18 cellular contexts compared by ENCODE assay signal in the genomic region with DNA sequence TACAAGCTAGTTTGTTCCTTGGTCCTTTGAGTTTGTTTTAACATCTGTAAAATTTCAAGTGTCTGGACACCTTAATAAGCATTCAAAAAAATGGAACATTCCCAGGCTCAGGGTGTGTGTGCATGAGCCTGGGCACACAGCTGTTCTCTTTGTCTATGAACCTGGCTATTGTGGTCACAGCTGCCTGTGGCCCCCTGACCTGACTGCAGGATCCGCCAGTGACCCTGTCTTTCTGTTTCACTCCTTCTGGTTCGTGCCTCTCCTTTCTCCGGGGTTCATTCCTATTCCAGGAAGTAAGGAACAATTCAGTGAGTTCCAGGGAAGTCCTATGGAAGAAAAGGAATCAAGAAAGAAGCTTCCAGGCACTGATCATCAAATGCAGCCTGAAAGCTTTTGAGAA. TPM values are rescaled to one million over a fixed set of nuclear protein-coding genes. Genes with fewer than 3 reads are reported as not detected.
DNase-seq lines count a peak whose midpoint lies in the region; TF ChIP-seq lines count a peak whose summit lies in the region.
"Had no signal": no experiment of that assay in that cellular context is flagged by ENCODE, and none has a peak within 500 bp of the region (broad histone marks: within the 10 kb centered on the region; RNA-seq: fewer than 3 reads in every experiment).

No MANE protein-coding gene starts in this region.

- H3K27ac ChIP-seq in brain microvascular endothelial cell = no peak overlapping the region

- no peak for TF ChIP-seq CTCF in nephron (IDR thresholded peaks at IDR 0.05; ENCODE audit: unreplicated experiment in 3 of 3)
- no peak for TF ChIP-seq CTCF in osteocyte (IDR thresholded peaks at IDR 0.05)
- no peak for TF ChIP-seq CTCF in type B pancreatic cell (conservative IDR thresholded peaks at IDR 0.05)
- no peak for TF ChIP-seq CTCF in brain microvascular endothelial cell (IDR thresholded peaks at IDR 0.05; ENCODE audit: low read depth, low read length, missing control alignments)

- peaks cover 23% of the 10 kb centered on the region for H3K27me3 ChIP-seq in brain microvascular endothelial cell (replicated peaks)

- no peaks in the 10 kb centered on the region for H3K36me3 ChIP-seq in brain microvascular endothelial cell (replicated peaks)

- H3K27ac Mint-ChIP-seq in nephron (peak overlapping the region in 2 of 3 experiments; percentile 47 to 53), osteocyte (ENCODE audit: unreplicated experiment) (no peak overlapping the region), type B pancreatic cell (peak overlapping the region; percentile 28)
- H3K27ac Mint-ChIP-seq: CD4-positive, alpha-beta memory T cell; GM23338; H9 had no signal

- H3K9me3 Mint-ChIP-seq in nephron (no peaks in the 10 kb centered on the region), osteocyte (ENCODE audit: unreplicated experiment) (no peaks in the 10 kb centered on the region), type B pancreatic cell (no peaks in the 10 kb centered on the region)
- H3K9me3 Mint-ChIP-seq: CD4-positive, alpha-beta memory T cell; GM23338; H9 had no signal

- H3K4me3 ChIP-seq in brain microvascular endothelial cell (ENCODE audit: low read depth, low read length) = no peak overlapping the region
- H3K4me3 ChIP-seq: GM23338 had no signal

- H3K4me3 Mint-ChIP-seq in nephron (no peak overlapping the region), osteocyte (ENCODE audit: unreplicated experiment) (no peak overlapping the region), type B pancreatic cell (peak overlapping the region; percentile 24)
- H3K4me3 Mint-ChIP-seq: CD4-positive, alpha-beta memory T cell; GM23338; H9 had no signal

- H3K27me3 Mint-ChIP-seq in nephron (ENCODE audit: low read depth) (peaks cover 38% of the 10 kb centered on the region), osteocyte (ENCODE audit: unreplicated experiment) (peaks cover 44% of the 10 kb centered on the region), type B pancreatic cell (peaks cover 39% of the 10 kb centered on the region)

- in situ Hi-C loops in brain microvascular endothelial cell (cut with HindIII; ENCODE audit: low pct_ligation_motif_present, low sequenced_read_pairs) = no loop called here

- H3K4me1 Mint-ChIP-seq in nephron (peaks cover 79% of the 10 kb centered on the region), osteocyte (ENCODE audit: unreplicated experiment) (no peaks in the 10 kb centered on the region), type B pancreatic cell (ENCODE audit: unreplicated experiment) (peaks cover 22% of the 10 kb centered on the region)
- H3K4me1 Mint-ChIP-seq: GM23338 had no signal

- H3K36me3 Mint-ChIP-seq in nephron (ENCODE audit: low read depth) (no peaks in the 10 kb centered on the region), osteocyte (ENCODE audit: unreplicated experiment) (no peaks in the 10 kb centered on the region), type B pancreatic cell (no peaks in the 10 kb centered on the region)
- H3K36me3 Mint-ChIP-seq: CD4-positive, alpha-beta memory T cell had no signal

- DNase-seq in osteocyte (ENCODE audit: extremely low spot score, unreplicated experiment) (peak; percentile 62), type B pancreatic cell (ENCODE audit: extremely low spot score, unreplicated experiment) (no peak), brain microvascular endothelial cell (no peak), globus pallidus (ENCODE audit: low spot score) (no peak)
- no peak for DNase-seq in stimulated activated CD4-positive, alpha-beta T cell treated with anti-CD3 and anti-CD28 coated beads, Interleukin-2, amount 100 ng/mL, for 24 hours
- DNase-seq: Calu3; CD4-positive, alpha-beta memory T cell; COR-L47; DMS53; DMS79 treated with DMSO at 0.1 percent for 48 hours; H9 had no signal

RNA-seq across cellular contexts. Expression of a gene that starts 35.6 kb away (rescaled TPM):
- total RNA-seq in osteocyte (not detected in 2 replicates), type B pancreatic cell (ENCODE audit: low replicate concordance) (0.38 and 4.1 TPM in 2 replicates)
- total RNA-seq: A172; A673; Calu3; CD4-positive, alpha-beta memory T cell; Daoy; G401; GM23338; H4; H9 had no signal
